1 cellular context compared by ENCODE assay signal in the genomic region with DNA sequence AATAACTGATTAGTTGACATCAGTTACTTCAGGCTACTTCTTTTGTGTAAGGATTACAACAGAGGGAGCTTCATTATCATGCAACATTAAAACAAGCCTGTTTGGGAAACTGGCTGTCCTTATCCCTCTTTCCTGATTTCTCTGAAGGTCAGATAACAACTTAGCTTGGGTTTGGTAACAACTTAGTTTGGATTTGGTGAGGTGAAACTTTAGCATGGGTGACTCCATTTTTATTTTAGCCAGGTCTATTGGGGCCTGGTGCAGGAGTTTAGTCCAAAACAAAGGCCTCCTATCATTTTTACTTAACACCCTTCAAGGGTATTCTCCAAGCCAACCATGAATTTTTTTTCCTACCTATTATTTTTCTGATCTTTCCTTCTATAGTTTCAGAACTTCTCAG.
TF ChIP-seq lines count a peak whose summit lies in the region.

No MANE protein-coding gene starts in this region.

TF ChIP-seq in endothelial cell of umbilical vein, 7 proteins besides CTCF, POLR2A, EP300 and RAD21:
- TF ChIP-seq FOS (IDR thresholded peaks at IDR 0.05; ENCODE audit: borderline replicate concordance, insufficient read depth, low read length) (no peak), GATA2 (IDR thresholded peaks at IDR 0.05; ENCODE audit: insufficient read depth, insufficient read length, low read depth, low read length) (no peak), EZH2 (IDR thresholded peaks at IDR 0.05; ENCODE audit: borderline replicate concordance, low read depth, low read length, severe bottlenecking) (no peak), MAX (IDR thresholded peaks at IDR 0.05; ENCODE audit: insufficient read depth, insufficient read length) (no peak)
